Comparison of ENCODE assay signal across 1 cellular context in genomic region chr22:50585781-50586180, GRCh38.
TF ChIP-seq lines count a peak whose summit lies in the region.

No MANE protein-coding gene starts in this region.

TF ChIP-seq in K562, 482 proteins besides CTCF, POLR2A, EP300 and RAD21:
- TF ChIP-seq RBM25 (IDR thresholded peaks at IDR 0.05; ENCODE audit: low read depth, low read length, severe bottlenecking) = no peak
- no peak for TF ChIP-seq NR4A1 (CRISPR knock-in tag; IDR thresholded peaks at IDR 0.05)
- TF ChIP-seq NR4A1 (tag; IDR thresholded peaks at IDR 0.05) = no peak
